17 cellular contexts compared by ENCODE assay signal in the genomic region with DNA sequence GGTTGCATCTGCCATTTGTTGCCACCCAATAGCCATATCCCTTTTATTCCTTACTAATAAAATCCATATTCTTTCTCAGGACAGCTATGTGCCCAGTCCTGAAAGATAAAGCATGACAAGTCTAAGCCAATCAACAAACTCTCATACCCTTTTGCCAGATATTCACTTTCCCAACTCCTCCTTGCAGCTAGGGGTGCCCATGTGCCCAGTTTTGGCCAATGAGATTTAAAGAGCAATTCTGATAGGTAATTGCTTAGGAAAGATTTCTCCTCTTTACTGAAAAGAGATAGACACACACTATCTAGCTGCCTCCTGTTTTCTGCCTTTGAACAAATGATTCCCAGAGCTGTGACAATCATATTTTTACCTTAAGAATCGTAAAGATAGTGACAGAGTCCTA. TPM values are rescaled to one million over a fixed set of nuclear protein-coding genes. Genes with fewer than 3 reads are reported as not detected.
DNase-seq lines count a peak whose midpoint lies in the region; ATAC-seq, FAIRE-seq and TF ChIP-seq lines count a peak whose summit lies in the region.
"Had no signal": no experiment of that assay in that cellular context is flagged by ENCODE, and none has a peak within 500 bp of the region (broad histone marks: within the 10 kb centered on the region; RNA-seq: fewer than 3 reads in every experiment).

No MANE protein-coding gene starts in this region.

- POLR2A ChIA-PET in K562 (lab: Yijun Ruan, JAX), result interaction anchor here (0.6 to 0.8 kb wide), 2 partner anchors 9 to 765 kb away, joined by 3 read pairs; no protein-coding TSS in a partner anchor

- FAIRE-seq in K562 (lab: Jason Lieb, UNC), result no peak

- H3K79me2 ChIP-seq in K562 (ENCODE audit: control insufficient read depth, insufficient read depth, low read length), result no peaks in the 10 kb centered on the region

- TF ChIP-seq EP300 in Ishikawa (IDR thresholded peaks at IDR 0.05; ENCODE audit: borderline replicate concordance) (no peak), K562 (IDR thresholded peaks at IDR 0.05; ENCODE audit: low read length) (no peak)

- H3K9ac ChIP-seq in K562 (ENCODE audit: insufficient read depth in 1 of 2, low read depth in 2 of 2, low read length in 2 of 2), result no peak overlapping the region
- H3K9ac ChIP-seq: BLaER1 treated with 17β-estradiol and CSF1 and Interleukin-3, amounts not matched to agents 10 nM and 100 nM had no signal

- TF ChIP-seq POLR2A in K562 (conservative IDR thresholded peaks at IDR 0.05) (no peak), lower leg skin (IDR thresholded peaks at IDR 0.05) (no peak)

- no peak overlapping the region for H2AFZ ChIP-seq in K562 (ENCODE audit: low read depth, low read length)

- CTCF ChIA-PET in K562 (lab: Yijun Ruan, JAX; ENCODE audit: low intra/inter-chr PET ratio), result interaction anchor here (0.7 kb wide), 1 partner anchor 133 kb away, joined by 4 read pairs; no protein-coding TSS in a partner anchor

- H4K20me1 ChIP-seq in K562 (replicated peaks; ENCODE audit: control insufficient read depth, insufficient read depth, low read length), result no peaks in the 10 kb centered on the region
- H4K20me1 ChIP-seq: BLaER1 treated with 17β-estradiol and CSF1 and Interleukin-3, amounts not matched to agents 10 nM and 100 nM had no signal

- ATAC-seq in K562, result no peak
- no peak for ATAC-seq in GM18517 (IDR thresholded peaks at IDR 0.05; ENCODE audit: unreplicated experiment)

- H3K27ac ChIP-seq in K562 (ENCODE audit: extremely low read depth, low read depth, low read length), result no peak overlapping the region
- H3K27ac ChIP-seq: BLaER1 treated with 17β-estradiol and CSF1 and Interleukin-3, amounts not matched to agents 10 nM and 100 nM had no signal

- H3K36me3 ChIP-seq in K562 (ENCODE audit: control insufficient read depth, insufficient read depth, low read length), result no peaks in the 10 kb centered on the region
- H3K36me3 ChIP-seq: BE2C had no signal

- TF ChIP-seq RAD21 in Ishikawa (IDR thresholded peaks at IDR 0.05; ENCODE audit: low read depth) (no peak), K562 (CRISPR knock-in tag; conservative IDR thresholded peaks at IDR 0.05 in 1 of 2, IDR thresholded peaks at IDR 0.05 in 1 of 2) (no peak)

- intact Hi-C loops in K562 (cut with micrococcal nuclease) (loop anchor here (2.0 kb wide), 1 partner anchor 241 kb away; the partner anchor contains the start of gene LRRC8B), lower leg skin (cut with DNase I; ENCODE audit: low total_unique reads) (loop anchor here (10.0 kb wide), 3 partner anchors 161 to 281 kb away; no protein-coding TSS in a partner anchor)

- WGBS in K562 (ENCODE audit: insufficient coverage, low coverage, missing lambda C conversion rate), result 50% methylated on average over 1 of the region's 1 CpG
- 26 to 91% methylated on average over 1 of the region's 1 CpG for WGBS in lower leg skin, 2 donors

- H3K4me1 ChIP-seq in K562 (replicated peaks in 1 of 2; ENCODE audit: control insufficient read depth in 2 of 2, insufficient read depth in 2 of 2, low read length in 2 of 2), result peaks cover 9 to 17% of the 10 kb centered on the region in 2 experiments
- H3K4me1 ChIP-seq: BE2C had no signal

- in situ Hi-C loops in K562 (cut with MboI), result loop anchor here (10.0 kb wide), 1 partner anchor 281 kb away; no protein-coding TSS in a partner anchor

- no TSS peak for BruUV-seq in K562 (replicated peaks; lab: Mats Ljungman, UMichigan)

- H3K9me3 ChIP-seq in K562 (replicated peaks; ENCODE audit: control insufficient read depth, insufficient read depth, low read depth, low read length), result no peaks in the 10 kb centered on the region
- H3K9me3 ChIP-seq: BE2C; BLaER1 treated with 17β-estradiol and CSF1 and Interleukin-3, amounts not matched to agents 10 nM and 100 nM had no signal

- no peak overlapping the region for H3K4me2 ChIP-seq in K562 (ENCODE audit: insufficient read depth, low read length)
- H3K4me2 ChIP-seq: BLaER1 treated with 17β-estradiol and CSF1 and Interleukin-3, amounts not matched to agents 10 nM and 100 nM had no signal

- no peaks in the 10 kb centered on the region for H3K27me3 ChIP-seq in K562 (ENCODE audit: control insufficient read depth in 2 of 2, insufficient read depth in 2 of 2, low read length in 2 of 2)
- H3K27me3 ChIP-seq: BE2C; BLaER1 treated with 17β-estradiol and CSF1 and Interleukin-3, amounts not matched to agents 10 nM and 100 nM had no signal

- H3K9me1 ChIP-seq in K562 (ENCODE audit: control insufficient read depth, insufficient read depth, low read length), result no peaks in the 10 kb centered on the region

- no peak for TF ChIP-seq CTCF in K562 (IDR thresholded peaks at IDR 0.05 in 2 of 3, conservative IDR thresholded peaks at IDR 0.05 in 1 of 3; ENCODE audit: insufficient read depth in 2 of 3, low read depth in 1 of 3, low read length in 3 of 3)
- TF ChIP-seq CTCF in lower leg skin (IDR thresholded peaks at IDR 0.05), result no peak

- H3K4me3 ChIP-seq in K562 (no peak overlapping the region), lower leg skin (ENCODE audit: low read depth, poor library complexity, severe bottlenecking) (no peak overlapping the region)
- H3K4me3 ChIP-seq: BLaER1 treated with 17β-estradiol and CSF1 and Interleukin-3, amounts not matched to agents 10 nM and 100 nM had no signal

- DNase-seq in HT-29 (ENCODE audit: low spot score) (peak; percentile 10), K562 (ENCODE audit: extremely low read depth in 1 of 4, low spot score in 3 of 4) (no peak), lower leg skin (ENCODE audit: low spot score in 2 of 2) (no peak), DMS53 treated with DMSO at 0.1 percent for 48 hours (lab: John Stamatoyannopoulos, UW; ENCODE audit: unreplicated experiment) (no peak)
- DNase-seq: ACHN; AML-193; BE2C; CD4-positive, alpha-beta T cell; CD8-positive, alpha-beta memory T cell; DMS53; DND-41; GOT3; H7; HCEC 1CT had no signal

TF ChIP-seq in Ishikawa, 13 proteins besides CTCF, POLR2A, EP300 and RAD21:
- TF ChIP-seq, protein P1, sequence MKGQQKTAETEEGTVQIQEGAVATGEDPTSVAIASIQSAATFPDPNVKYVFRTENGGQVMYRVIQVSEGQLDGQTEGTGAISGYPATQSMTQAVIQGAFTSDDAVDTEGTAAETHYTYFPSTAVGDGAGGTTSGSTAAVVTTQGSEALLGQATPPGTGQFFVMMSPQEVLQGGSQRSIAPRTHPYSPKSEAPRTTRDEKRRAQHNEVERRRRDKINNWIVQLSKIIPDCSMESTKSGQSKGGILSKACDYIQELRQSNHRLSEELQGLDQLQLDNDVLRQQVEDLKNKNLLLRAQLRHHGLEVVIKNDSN (IDR thresholded peaks at IDR 0.05), result peak; percentile 76
- no peak for TF ChIP-seq ZBTB7A (IDR thresholded peaks at IDR 0.05; ENCODE audit: low read depth)

TF ChIP-seq in K562, 482 proteins besides CTCF, POLR2A, EP300 and RAD21:
- TF ChIP-seq HDGF (IDR thresholded peaks at IDR 0.05), result no peak
- TF ChIP-seq RFX1 (IDR thresholded peaks at IDR 0.05), result no peak
- no peak for TF ChIP-seq FOSL1 (tag; conservative IDR thresholded peaks at IDR 0.05)
- TF ChIP-seq, protein P1 (CRISPR knock-in tag; IDR thresholded peaks at IDR 0.05), result peak; percentile 61; the same call in 1 of the 2 replicates
- no peak for TF ChIP-seq DPF2 (IDR thresholded peaks at IDR 0.05)
- TF ChIP-seq USF2 (CRISPR knock-in tag; IDR thresholded peaks at IDR 0.05), result peak; percentile 49

RNA-seq across cellular contexts. Expression of gene LRRC8D, which starts 55.1 kb away (rescaled TPM):
- 16.7 and 17.0 TPM in 2 replicates for total RNA-seq in HT-29 (2014; rRNA removed; shearing (Covaris generic))
- 40.8 and 79.7 TPM in 2 replicates for total RNA-seq in K562 (2011; cell fraction: chromatin; rRNA removed; ENCODE audit: low replicate concordance)
- 33.0 and 35.8 TPM in 2 replicates for total RNA-seq in K562 (2011; cell fraction: nucleolus; rRNA removed)
- 50.9 and 57.0 TPM in 2 replicates for total RNA-seq in K562 (2011; cell fraction: nucleoplasm; rRNA removed)
- total RNA-seq in K562 (2014; rRNA removed) (11.4 and 12.4 TPM in 2 replicates), K562 (2014; rRNA removed; fragmentation: Illumina TruSeq; extraction: Trizol) (21.9 and 25.5 TPM in 2 replicates), K562 (2015; rRNA removed; fragmentation: Illumina TruSeq; extraction: Trizol) (13.6 and 14.7 TPM in 2 replicates), K562 (2021) (22.1 and 25.0 TPM in 2 replicates), lower leg skin (10 to 100 TPM; 14.4 to 17.7 (median 15.7) TPM)
- polyA plus RNA-seq in K562 (2011; rRNA removed) (53.9 and 66.3 TPM in 2 replicates), K562 (2014; fragmentation: Illumina TruSeq; extraction: Trizol) (24.9 and 26.1 TPM in 2 replicates), K562 (2014; fragmentation: Nextera tagmentation; extraction: Ambion mirVana) (1 to 10 TPM; 3.4 to 7.8 TPM), K562 (2014; rRNA removed) (14.7 and 15.9 TPM in 2 replicates)
- 41.0 and 55.7 TPM in 2 replicates for polyA plus RNA-seq in K562 (2011; cell fraction: cytosol; rRNA removed)
- polyA plus RNA-seq in K562 (2011; cell fraction: nucleus; rRNA removed), result 51.6 and 73.7 TPM in 2 replicates
- polyA plus RNA-seq in K562 (2012), result 16.6 and 39.2 TPM in 2 replicates
- polyA minus RNA-seq in K562 (2011; rRNA and poly(A)+ RNA removed), result 58.4 and 72.6 TPM in 2 replicates
- polyA minus RNA-seq in K562 (2011; cell fraction: cytosol; rRNA and poly(A)+ RNA removed), result 33.1 and 35.2 TPM in 2 replicates
- 14.3 and 31.3 TPM in 2 replicates for polyA minus RNA-seq in K562 (2011; cell fraction: nucleus; rRNA and poly(A)+ RNA removed)
